In the genomic region with DNA sequence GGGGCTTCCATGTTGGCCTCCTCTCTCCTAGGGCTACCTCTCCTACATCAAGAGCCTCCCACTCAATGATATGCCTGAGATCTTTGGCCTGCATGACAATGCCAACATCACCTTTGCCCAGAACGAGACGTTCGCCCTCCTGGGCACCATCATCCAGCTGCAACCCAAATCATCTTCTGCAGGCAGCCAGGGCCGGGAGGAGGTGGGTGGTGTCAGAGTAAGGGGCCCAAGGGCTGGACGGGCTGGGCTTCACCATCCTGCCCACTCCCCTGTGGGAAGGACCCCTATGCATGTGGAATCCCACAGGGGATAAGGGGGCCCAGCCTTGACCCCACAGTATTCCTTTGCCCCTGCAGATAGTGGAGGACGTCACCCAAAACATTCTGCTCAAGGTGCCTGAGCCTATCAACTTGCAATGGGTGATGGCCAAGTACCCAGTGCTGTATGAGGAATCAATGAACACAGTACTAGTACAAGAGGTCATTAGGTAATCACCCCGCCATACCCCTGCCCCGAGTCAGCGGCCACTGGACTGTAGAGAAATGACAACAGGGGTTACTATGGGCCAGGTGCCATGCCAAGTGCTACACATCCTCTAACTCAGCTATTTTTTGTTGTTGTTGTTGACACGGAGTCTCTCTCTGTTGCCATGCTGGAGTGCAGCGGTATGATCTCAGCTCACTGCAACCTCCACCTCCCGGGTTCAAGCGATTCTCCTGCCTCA, we compare ENCODE assay signal across 18 cellular contexts. TPM values are rescaled to one million over a fixed set of nuclear protein-coding genes. Genes with fewer than 3 reads are reported as not detected.
A peak's percentile ranks its signal among the peaks of the same experiment; 100 is the strongest.
DNase-seq lines count a peak whose midpoint lies in the region; ATAC-seq and TF ChIP-seq lines count a peak whose summit lies in the region.
"Had no signal": no experiment of that assay in that cellular context is flagged by ENCODE, and none has a peak within 500 bp of the region (broad histone marks: within the 10 kb centered on the region; RNA-seq: fewer than 3 reads in every experiment).

No MANE protein-coding gene starts in this region.

- H3K4me3 ChIP-seq in right cardiac atrium (ENCODE audit: low read length), result no peak overlapping the region
- H3K4me3 ChIP-seq in osteoblast (ENCODE audit: insufficient read depth, low read length), result no peak overlapping the region
- H3K4me3 ChIP-seq: GM12878 had no signal

- 87% methylated on average over 13 of the region's 13 CpGs for WGBS in right cardiac atrium

- H3K4me1 Mint-ChIP-seq in stimulated activated memory B cell treated with anti-CD40 and anti-IgM and Interleukin-4, amounts not matched to agents 10 μg/mL and 1 μg/mL and 100 μg/mL, for 72 hours, result no peaks in the 10 kb centered on the region
- H3K4me1 Mint-ChIP-seq: CD8-positive, alpha-beta memory T cell had no signal

- DNase-seq in activated effector memory CD4-positive, alpha-beta T cell treated with anti-CD3 and anti-CD28 coated beads, Interleukin-2, amount 50 U/mL, for 16 hours, result peak; percentile 59
- DNase-seq in activated effector memory CD4-positive, alpha-beta T cell treated with Interleukin-2 at 50 U/mL for 16 hours, result no peak
- DNase-seq in M059J (ENCODE audit: low read depth) (peak; percentile 19), right cardiac atrium (peak; percentile 10 to 31 (median 26)), osteoblast (ENCODE audit: insufficient read length, low spot score, missing footprints) (peak; percentile 79), DMS153 (lab: John Stamatoyannopoulos, UW) (no peak)
- DNase-seq: 8988T, DND-41, GDM1, HFFc6, NCI-H1092, NCI-H524 had no signal

- H3K79me2 ChIP-seq in osteoblast (ENCODE audit: insufficient read depth, low read length), result no peaks in the 10 kb centered on the region

- H3K9me3 Mint-ChIP-seq in stimulated activated memory B cell treated with anti-CD40 and anti-IgM and Interleukin-4, amounts not matched to agents 10 μg/mL and 1 μg/mL and 100 μg/mL, for 72 hours, result no peaks in the 10 kb centered on the region
- H3K9me3 Mint-ChIP-seq: CD8-positive, alpha-beta memory T cell; HFFc6 had no signal

- peaks cover 13% of the 10 kb centered on the region for H3K36me3 ChIP-seq in osteoblast (ENCODE audit: insufficient read depth, low read length)

- ATAC-seq in right cardiac atrium (no peak), HG02852 (IDR thresholded peaks at IDR 0.05; ENCODE audit: unreplicated experiment) (no peak)
- no peak for ATAC-seq in stimulated activated memory B cell treated with anti-CD40 and anti-IgM and Interleukin-4, amounts not matched to agents 10 μg/mL and 1 μg/mL and 100 μg/mL, for 72 hours
- ATAC-seq: GM12878 had no signal

- no peaks in the 10 kb centered on the region for H3K27me3 Mint-ChIP-seq in stimulated activated memory B cell treated with anti-CD40 and anti-IgM and Interleukin-4, amounts not matched to agents 10 μg/mL and 1 μg/mL and 100 μg/mL, for 72 hours

- H3K4me2 ChIP-seq in osteoblast (ENCODE audit: insufficient read depth, low read length), result no peak overlapping the region
- H3K4me2 ChIP-seq: KMS-11 had no signal

- no peak for TF ChIP-seq CTCF in osteoblast (IDR thresholded peaks at IDR 0.05; ENCODE audit: extremely low read depth, low read depth, low read length)

- H3K27me3 ChIP-seq in right cardiac atrium (ENCODE audit: control insufficient read depth, insufficient read depth) (no peaks in the 10 kb centered on the region), osteoblast (ENCODE audit: insufficient read depth, low read length) (no peaks in the 10 kb centered on the region)

- H2AFZ ChIP-seq in osteoblast (ENCODE audit: low read length), result no peak overlapping the region

- peaks cover 34% of the 10 kb centered on the region for H3K36me3 Mint-ChIP-seq in stimulated activated memory B cell treated with anti-CD40 and anti-IgM and Interleukin-4, amounts not matched to agents 10 μg/mL and 1 μg/mL and 100 μg/mL, for 72 hours

- no peak overlapping the region for H3K27ac ChIP-seq in right cardiac atrium (ENCODE audit: low read length)
- no peak overlapping the region for H3K27ac ChIP-seq in osteoblast (ENCODE audit: low read depth, low read length)
- H3K27ac ChIP-seq: KMS-11 had no signal

- H3K9me3 ChIP-seq in right cardiac atrium (ENCODE audit: control insufficient read depth, low read length), result no peaks in the 10 kb centered on the region
- no peaks in the 10 kb centered on the region for H3K9me3 ChIP-seq in osteoblast (ENCODE audit: low read depth, low read length)

- no peak overlapping the region for H3K27ac Mint-ChIP-seq in stimulated activated memory B cell treated with anti-CD40 and anti-IgM and Interleukin-4, amounts not matched to agents 10 μg/mL and 1 μg/mL and 100 μg/mL, for 72 hours
- H3K27ac Mint-ChIP-seq: HFFc6 had no signal

- peaks cover 4% of the 10 kb centered on the region for H4K20me1 ChIP-seq in osteoblast (ENCODE audit: insufficient read depth, low read length)

- intact Hi-C loops in right cardiac atrium (cut with DNase I), result no loop called here

- H3K4me3 Mint-ChIP-seq in stimulated activated memory B cell treated with anti-CD40 and anti-IgM and Interleukin-4, amounts not matched to agents 10 μg/mL and 1 μg/mL and 100 μg/mL, for 72 hours, result no peak overlapping the region
- H3K4me3 Mint-ChIP-seq: CD8-positive, alpha-beta memory T cell; HFFc6 had no signal

- H3K4me1 ChIP-seq in right cardiac atrium (ENCODE audit: control insufficient read depth, insufficient read depth, low read length), result no peaks in the 10 kb centered on the region
- no peaks in the 10 kb centered on the region for H3K4me1 ChIP-seq in osteoblast (ENCODE audit: insufficient read depth, low read length)

RNA-seq across cellular contexts. Expression of gene BAP1, which starts 12.0 kb away (rescaled TPM):
- total RNA-seq in M059J (2014; rRNA removed; shearing (Covaris generic)), result 46.8 and 51.8 TPM in 2 replicates
- total RNA-seq in right cardiac atrium, result 10 to 100 TPM; 48.4 to 59.1 (median 55.9) TPM
- polyA plus RNA-seq in right cardiac atrium, result 43.0 TPM
- 65.4 and 72.4 TPM in 2 replicates for total RNA-seq in osteoblast

RNA-seq across cellular contexts. Expression of gene PHF7, which starts 12.6 kb away (rescaled TPM):
- total RNA-seq in M059J (2014; rRNA removed; shearing (Covaris generic)), result 0.94 and 5.5 TPM in 2 replicates
- total RNA-seq in right cardiac atrium, result 10 to 100 TPM; 15.9 to 28.5 (median 18.3) TPM
- polyA plus RNA-seq in right cardiac atrium, result 10.9 TPM
- total RNA-seq in osteoblast, result 8.8 and 10.9 TPM in 2 replicates

RNA-seq across cellular contexts. Expression of gene SEMA3G, which starts 47.1 kb away (rescaled TPM):
- total RNA-seq in M059J (2014; rRNA removed; shearing (Covaris generic)), result 0.07 TPM in 1 of 2 replicates, not detected in the other
- total RNA-seq in right cardiac atrium, result 10 to 100 TPM in 1 of 4 donors, 1 to 10 TPM in 3; 4.7 to 13.1 (median 8.3) TPM
- polyA plus RNA-seq in right cardiac atrium, result 11.2 TPM
- under 0.01 TPM in 1 of 2 replicates, not detected in the other for total RNA-seq in osteoblast
- total RNA-seq: GM12878, HFFc6 had no signal
- polyA plus RNA-seq: BJ; CD8-positive, alpha-beta memory T cell had no signal

RNA-seq across cellular contexts. Expression of gene TNNC1, which starts 56.0 kb away (rescaled TPM):
- total RNA-seq in M059J (2014; rRNA removed; shearing (Covaris generic)), result not detected in 2 replicates
- total RNA-seq in right cardiac atrium (1,000 to 10,000 TPM; 2,349 to 3,477 (median 2,851) TPM), osteoblast (0.29 and 0.36 TPM in 2 replicates)
- polyA plus RNA-seq in right cardiac atrium, result 6,305 TPM
- polyA plus RNA-seq: CD8-positive, alpha-beta memory T cell had no signal

RNA-seq across cellular contexts. Expression of gene NISCH, which starts 57.6 kb away (rescaled TPM):
- total RNA-seq in M059J (2014; rRNA removed; shearing (Covaris generic)), result 8.9 and 15.8 TPM in 2 replicates
- 10 to 100 TPM; 48.6 to 59.2 (median 53.0) TPM for total RNA-seq in right cardiac atrium
- 31.2 TPM for polyA plus RNA-seq in right cardiac atrium
- 72.2 and 83.2 TPM in 2 replicates for total RNA-seq in osteoblast

Comparison
In these comparisons a context has a peak if more than half of its experiments do, and no peak if none do; other contexts are left out.
1. DNase-seq: peak in activated effector memory CD4-positive, alpha-beta T cell treated with anti-CD3 and anti-CD28 coated beads, Interleukin-2, amount 50 U/mL, for 16 hours (single experiment), M059J (single experiment), right cardiac atrium (3 of 3) and osteoblast (single experiment); none in activated effector memory CD4-positive, alpha-beta T cell treated with Interleukin-2 at 50 U/mL for 16 hours (single experiment) and DMS153 (single experiment).